ENCODE assay signal across 18 cellular contexts in genomic region chr2:75102011-75102410, GRCh38.
DNase-seq lines count a peak whose midpoint lies in the region; ATAC-seq, FAIRE-seq and TF ChIP-seq lines count a peak whose summit lies in the region.
"Had no signal": no experiment of that assay in that cellular context is flagged by ENCODE, and none has a peak within 500 bp of the region (broad histone marks: within the 10 kb centered on the region; RNA-seq: fewer than 3 reads in every experiment).

No MANE protein-coding gene starts in this region.

- intact Hi-C loops in Right ventricle myocardium inferior (cut with DNase I) = no loop called here

- H3K27ac ChIP-seq in HEK293 (ENCODE audit: extremely low read depth, low read depth, low read length) (no peak overlapping the region), astrocyte (ENCODE audit: low read depth, low read length) (no peak overlapping the region), osteoblast (ENCODE audit: low read depth, low read length) (no peak overlapping the region)
- H3K27ac ChIP-seq: C4-2B had no signal

- H3K36me3 ChIP-seq in HEK293 (ENCODE audit: control insufficient read depth in 2 of 2, insufficient read depth in 1 of 2, low read length in 2 of 2) (no peaks in the 10 kb centered on the region), astrocyte (ENCODE audit: insufficient read depth, low read length) (no peaks in the 10 kb centered on the region), osteoblast (ENCODE audit: insufficient read depth, low read length) (no peaks in the 10 kb centered on the region)
- H3K36me3 ChIP-seq: BE2C had no signal

- no peaks in the 10 kb centered on the region for H3K9me3 Mint-ChIP-seq in astrocyte (ENCODE audit: unreplicated experiment)

- H2AFZ ChIP-seq in astrocyte (ENCODE audit: low read depth, low read length) (no peak overlapping the region), osteoblast (ENCODE audit: low read length) (no peak overlapping the region)

- H3K27ac Mint-ChIP-seq in astrocyte (ENCODE audit: unreplicated experiment) = no peak overlapping the region
- H3K27ac Mint-ChIP-seq: CD4-positive, alpha-beta memory T cell had no signal

- TF ChIP-seq CTCF in AG10803 (conservative IDR thresholded peaks at IDR 0.05; ENCODE audit: low read length) (no peak), HEK293 (tag by site-specific recombination; IDR thresholded peaks at IDR 0.05) (no peak), astrocyte (IDR thresholded peaks at IDR 0.05; ENCODE audit: insufficient read depth, low read depth, low read length) (no peak), osteoblast (IDR thresholded peaks at IDR 0.05; ENCODE audit: extremely low read depth, low read depth, low read length) (no peak)

- H4K20me1 ChIP-seq in astrocyte (ENCODE audit: insufficient read depth, low read length) (no peaks in the 10 kb centered on the region), osteoblast (ENCODE audit: insufficient read depth, low read length) (no peaks in the 10 kb centered on the region)

- DNase-seq in AG10803 (ENCODE audit: low read depth) = peak; percentile 3
- DNase-seq in astrocyte (ENCODE audit: low read depth) = peak; percentile 10
- peak; percentile 8 for DNase-seq in osteoblast (ENCODE audit: insufficient read length, low spot score, missing footprints)
- DNase-seq in G401 (ENCODE audit: low spot score) = no peak
- no peak for DNase-seq in Right ventricle myocardium inferior (ENCODE audit: missing footprints)
- no peak for DNase-seq in AG08396 (ENCODE audit: low spot score)
- DNase-seq: ACHN; BE2C; CD4-positive, alpha-beta memory T cell; DMS79 treated with DMSO at 0.1 percent for 48 hours; EL; GF-D8; IMR-90; KG1 had no signal

- H3K27me3 ChIP-seq in astrocyte (ENCODE audit: insufficient read depth, low read length) = no peaks in the 10 kb centered on the region
- no peaks in the 10 kb centered on the region for H3K27me3 ChIP-seq in osteoblast (ENCODE audit: insufficient read depth, low read length)
- H3K27me3 ChIP-seq: BE2C had no signal

- H3K4me2 ChIP-seq in astrocyte (ENCODE audit: low read length) (no peak overlapping the region), osteoblast (ENCODE audit: insufficient read depth, low read length) (no peak overlapping the region)

- peaks cover 5% of the 10 kb centered on the region for H3K4me1 ChIP-seq in HEK293 (ENCODE audit: control insufficient read depth, insufficient read depth, low read length)
- H3K4me1 ChIP-seq in astrocyte (ENCODE audit: insufficient read depth, low read length) = peaks cover 22% of the 10 kb centered on the region
- peaks cover 28% of the 10 kb centered on the region for H3K4me1 ChIP-seq in osteoblast (ENCODE audit: insufficient read depth, low read length)
- H3K4me1 ChIP-seq: BE2C had no signal

- peaks cover 17% of the 10 kb centered on the region for H3K4me1 Mint-ChIP-seq in astrocyte (ENCODE audit: low read depth, unreplicated experiment)

- no peak for ATAC-seq in Right ventricle myocardium inferior
- ATAC-seq: HCT116 had no signal

- H3K4me3 ChIP-seq in AG10803 (ENCODE audit: low read length) (no peak overlapping the region), HEK293 (ENCODE audit: low read depth, low read length) (no peak overlapping the region), astrocyte (ENCODE audit: insufficient read depth, low read depth, low read length) (no peak overlapping the region), osteoblast (ENCODE audit: insufficient read depth, low read length) (no peak overlapping the region)

- POLR2A ChIA-PET in HEK293 (lab: Yijun Ruan, JAX) = no interaction called here

- no peaks in the 10 kb centered on the region for H3K27me3 Mint-ChIP-seq in astrocyte (ENCODE audit: low read depth, unreplicated experiment)
- H3K27me3 Mint-ChIP-seq: CD4-positive, alpha-beta memory T cell had no signal

- no peaks in the 10 kb centered on the region for H3K9me3 ChIP-seq in HEK293 (ENCODE audit: control insufficient read depth, insufficient read depth, low read depth, low read length)
- H3K9me3 ChIP-seq in astrocyte (ENCODE audit: insufficient read depth, low read depth, low read length) = no peaks in the 10 kb centered on the region
- no peaks in the 10 kb centered on the region for H3K9me3 ChIP-seq in osteoblast (ENCODE audit: low read depth, low read length)
- H3K9me3 ChIP-seq: BE2C had no signal

- CTCF ChIA-PET in HEK293 (lab: Yijun Ruan, JAX) = interaction anchor here (0.6 to 0.7 kb wide), 2 partner anchors 45 to 144 kb away, joined by 3 read pairs; no protein-coding TSS in a partner anchor

- H3K36me3 Mint-ChIP-seq in astrocyte (ENCODE audit: low read depth, unreplicated experiment) = no peaks in the 10 kb centered on the region

- no peak overlapping the region for H3K9ac ChIP-seq in astrocyte (ENCODE audit: low read length)

- H3K79me2 ChIP-seq in astrocyte (ENCODE audit: insufficient read depth, low read length) (no peaks in the 10 kb centered on the region), osteoblast (ENCODE audit: insufficient read depth, low read length) (no peaks in the 10 kb centered on the region)

- no peak overlapping the region for H3K4me3 Mint-ChIP-seq in astrocyte (ENCODE audit: unreplicated experiment)
- H3K4me3 Mint-ChIP-seq: CD4-positive, alpha-beta memory T cell had no signal

- in situ Hi-C loops in G401 (cut with HindIII; ENCODE audit: low sequenced_read_pairs) = no loop called here

- FAIRE-seq in astrocyte (lab: Jason Lieb, UNC) = no peak
- FAIRE-seq: H54 had no signal

TF ChIP-seq in HEK293, 187 proteins besides CTCF, POLR2A, EP300 and RAD21:
- no peak for TF ChIP-seq ZNF664 (tag by site-specific recombination; IDR thresholded peaks at IDR 0.05)
- TF ChIP-seq RBAK (tag by site-specific recombination; IDR thresholded peaks at IDR 0.05) = 0 out of 2 replicates have a peak, but pooled peaks have one; percentile 33

Comparison
In these comparisons a context has a peak if more than half of its experiments do, and no peak if none do; other contexts are left out.
1. DNase-seq: peak in AG10803 (single experiment), astrocyte (single experiment) and osteoblast (single experiment); none in G401 (single experiment), Right ventricle myocardium inferior (single experiment) and AG08396 (single experiment).